Comparison of ENCODE assay signal across 12 cellular contexts in the genomic region with DNA sequence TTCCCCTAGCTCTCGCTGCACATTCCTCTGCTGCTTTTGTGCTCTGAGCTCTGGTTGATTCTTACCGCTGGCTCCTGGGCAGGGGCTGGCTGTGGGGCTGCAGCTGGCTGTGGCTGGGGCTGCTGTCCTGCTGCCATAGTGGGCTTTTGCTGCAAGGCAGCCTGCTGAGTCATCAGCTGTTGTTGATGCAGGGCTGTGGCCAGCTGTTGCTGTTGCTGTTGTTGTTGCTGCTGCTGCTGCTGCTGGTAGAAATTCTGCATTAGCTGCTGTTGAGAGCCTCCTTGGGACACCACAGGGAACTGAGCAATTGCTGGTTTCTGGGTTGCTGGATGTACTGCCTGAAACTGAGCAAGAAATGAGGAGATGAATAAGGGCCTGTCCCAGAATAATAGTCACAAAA.
DNase-seq lines count a peak whose midpoint lies in the region; ATAC-seq lines count a peak whose summit lies in the region.
"Had no signal": no experiment of that assay in that cellular context is flagged by ENCODE, and none has a peak within 500 bp of the region (broad histone marks: within the 10 kb centered on the region; RNA-seq: fewer than 3 reads in every experiment).

No MANE protein-coding gene starts in this region.

- in situ Hi-C loops in HAP-1 (cut with MboI; ENCODE audit: low sequenced_read_pairs) = no loop called here

- H3K4me1 ChIP-seq in HAP-1 = no peaks in the 10 kb centered on the region
- H3K4me1 ChIP-seq: Peyer's patch had no signal

- H3K4me3 ChIP-seq in skeletal muscle cell (ENCODE audit: low read depth, low read length) = no peak overlapping the region
- no peak overlapping the region for H3K4me3 ChIP-seq in HAP-1
- H3K4me3 ChIP-seq: Peyer's patch had no signal

- H3K9me3 ChIP-seq in HAP-1 = no peaks in the 10 kb centered on the region
- H3K9me3 ChIP-seq: Peyer's patch had no signal

- intact Hi-C loops in left ventricle myocardium superior (cut with micrococcal nuclease) = no loop called here

- DNase-seq in NK-92 treated with Interleukin-12 subunit alpha and Interleukin-12 subunit beta, amount 100 ng/mL, for 24 hours (lab: John Stamatoyannopoulos, UW) = peak; percentile 25
- DNase-seq in NK-92 (lab: John Stamatoyannopoulos, UW; ENCODE audit: unreplicated experiment) = no peak
- DNase-seq in amniotic epithelial cell (ENCODE audit: low read depth) = peak; percentile 83
- peak; percentile 43 for DNase-seq in left ventricle myocardium superior
- DNase-seq in skeletal muscle cell (ENCODE audit: low read depth) = peak; percentile 76
- no peak for DNase-seq in stimulated activated CD4-positive, alpha-beta T cell treated with anti-CD3 and anti-CD28 coated beads, Interleukin-4, amount 100 ng/mL, for 4 hours
- DNase-seq in HAP-1 (ENCODE audit: low spot score in 2 of 2) = no peak
- no peak for DNase-seq in GM19238 (ENCODE audit: insufficient read length, low spot score)
- DNase-seq: 8988T; activated naive CD4-positive, alpha-beta T cell; Peyer's patch had no signal

- peaks cover 48% of the 10 kb centered on the region for H3K36me3 ChIP-seq in HAP-1 (replicated peaks)

- H3K27me3 ChIP-seq in HAP-1 (ENCODE audit: low read depth) = no peaks in the 10 kb centered on the region
- H3K27me3 ChIP-seq: Peyer's patch had no signal

- peak; percentile 39 for ATAC-seq in left ventricle myocardium superior
- ATAC-seq: left lobe of liver had no signal

Comparison
In these comparisons a context has a peak if more than half of its experiments do, and no peak if none do; other contexts are left out.
1. DNase-seq: peak in NK-92 treated with Interleukin-12 subunit alpha and Interleukin-12 subunit beta, amount 100 ng/mL, for 24 hours (single experiment), amniotic epithelial cell (single experiment), left ventricle myocardium superior (single experiment) and skeletal muscle cell (single experiment); none in NK-92 (single experiment), stimulated activated CD4-positive, alpha-beta T cell treated with anti-CD3 and anti-CD28 coated beads, Interleukin-4, amount 100 ng/mL, for 4 hours (0 of 2), HAP-1 (0 of 2) and GM19238 (single experiment).